In genomic region chr4:2928242-2929155, GRCh38 we compare ENCODE assay signal across 9 cellular contexts. TPM values are rescaled to one million over a fixed set of nuclear protein-coding genes. Genes with fewer than 3 reads are reported as not detected.
DNase-seq lines count a peak whose midpoint lies in the region; ATAC-seq, FAIRE-seq and TF ChIP-seq lines count a peak whose summit lies in the region.
"Had no signal": no experiment of that assay in that cellular context is flagged by ENCODE, and none has a peak within 500 bp of the region (broad histone marks: within the 10 kb centered on the region; RNA-seq: fewer than 3 reads in every experiment).

No MANE protein-coding gene starts in this region.

- TF ChIP-seq CTCF in kidney (IDR thresholded peaks at IDR 0.05; ENCODE audit: borderline replicate concordance, extremely low read depth, insufficient read depth): no peak

- H3K27ac Mint-ChIP-seq in T-helper 17 cell: peak overlapping the region; percentile 54
- peak overlapping the region; percentile 22 for H3K27ac Mint-ChIP-seq in stimulated activated memory B cell treated with anti-CD40 and anti-IgM and Interleukin-4, amounts not matched to agents 10 μg/mL and 1 μg/mL and 100 μg/mL, for 72 hours

- peaks cover 17 to 54% of the 10 kb centered on the region in 2 donors for H3K36me3 ChIP-seq in kidney (ENCODE audit: control insufficient read depth in 1 of 2, insufficient read depth in 2 of 2, low read length in 2 of 2)

- H3K9ac ChIP-seq in kidney (ENCODE audit: low read length in 2 of 2): no peak overlapping the region

- DNase-seq in activated CD8-positive, alpha-beta memory T cell treated with anti-CD3 and anti-CD28 coated beads for 24 hours: peak; percentile 49
- DNase-seq in activated CD8-positive, alpha-beta memory T cell treated with anti-CD3 and anti-CD28 coated beads, Interleukin-2, amount 50 U/mL, for 4 hours: no peak
- DNase-seq in T-helper 17 cell: no peak
- peak; percentile 57 for DNase-seq in kidney
- DNase-seq in HCEC 1CT: no peak
- DNase-seq in NCI-H748 treated with DMSO at 0.1 percent for 48 hours (lab: John Stamatoyannopoulos, UW): no peak
- DNase-seq in stimulated activated naive CD4-positive, alpha-beta T cell (lab: John Stamatoyannopoulos, UW): no peak
- DNase-seq: Right ventricle myocardium superior had no signal

- no peaks in the 10 kb centered on the region for H3K9me3 Mint-ChIP-seq in stimulated activated memory B cell treated with anti-CD40 and anti-IgM and Interleukin-4, amounts not matched to agents 10 μg/mL and 1 μg/mL and 100 μg/mL, for 72 hours

- H3K4me1 Mint-ChIP-seq in T-helper 17 cell: peaks cover 17% of the 10 kb centered on the region
- H3K4me1 Mint-ChIP-seq in stimulated activated memory B cell treated with anti-CD40 and anti-IgM and Interleukin-4, amounts not matched to agents 10 μg/mL and 1 μg/mL and 100 μg/mL, for 72 hours: peaks cover 45% of the 10 kb centered on the region

- FAIRE-seq in kidney (lab: Jason Lieb, UNC): no peak

- no peak overlapping the region for H3K27ac ChIP-seq in kidney (ENCODE audit: low read depth in 2 of 2, low read length in 2 of 2)

- intact Hi-C loops in kidney (cut with DNase I): loop anchor here (10.0 kb wide), 1 partner anchor 164 kb away; no protein-coding TSS in a partner anchor

- H3K4me3 ChIP-seq in kidney (ENCODE audit: low read length in 2 of 2): no peak overlapping the region

- H3K9me3 ChIP-seq in T-helper 17 cell (ENCODE audit: control insufficient read depth, low read length, poor library complexity, severe bottlenecking) (no peaks in the 10 kb centered on the region), kidney (ENCODE audit: control insufficient read depth in 1 of 2, low read length in 2 of 2) (no peaks in the 10 kb centered on the region)

- peaks cover 8 to 22% of the 10 kb centered on the region in 2 donors for H3K4me1 ChIP-seq in kidney (ENCODE audit: control insufficient read depth in 1 of 2, insufficient read depth in 1 of 2, low read depth in 1 of 2, low read length in 2 of 2)

- peaks cover 2% of the 10 kb centered on the region for H3K36me3 Mint-ChIP-seq in T-helper 17 cell (ENCODE audit: low read depth)
- H3K36me3 Mint-ChIP-seq in stimulated activated memory B cell treated with anti-CD40 and anti-IgM and Interleukin-4, amounts not matched to agents 10 μg/mL and 1 μg/mL and 100 μg/mL, for 72 hours: peaks cover 71% of the 10 kb centered on the region

- H3K27me3 Mint-ChIP-seq in T-helper 17 cell: no peaks in the 10 kb centered on the region
- no peaks in the 10 kb centered on the region for H3K27me3 Mint-ChIP-seq in stimulated activated memory B cell treated with anti-CD40 and anti-IgM and Interleukin-4, amounts not matched to agents 10 μg/mL and 1 μg/mL and 100 μg/mL, for 72 hours

- ATAC-seq in T-helper 17 cell: no peak
- no peak for ATAC-seq in stimulated activated memory B cell treated with anti-CD40 and anti-IgM and Interleukin-4, amounts not matched to agents 10 μg/mL and 1 μg/mL and 100 μg/mL, for 72 hours

- H3K4me3 Mint-ChIP-seq in T-helper 17 cell: no peak overlapping the region
- no peak overlapping the region for H3K4me3 Mint-ChIP-seq in stimulated activated memory B cell treated with anti-CD40 and anti-IgM and Interleukin-4, amounts not matched to agents 10 μg/mL and 1 μg/mL and 100 μg/mL, for 72 hours

RNA-seq across cellular contexts. Expression of gene NOP14, which starts 34.7 kb away (rescaled TPM):
- total RNA-seq in T-helper 17 cell: 10 to 100 TPM; 32.8 to 34.0 TPM
- total RNA-seq in kidney: 22.0 TPM
- polyA plus RNA-seq in kidney (ENCODE audit: insufficient read depth, low read depth, low replicate concordance): 15.1 TPM

RNA-seq across cellular contexts. Expression of gene GRK4, which starts 34.9 kb away (rescaled TPM):
- 1 to 10 TPM; 1.7 to 3.6 TPM for total RNA-seq in T-helper 17 cell
- total RNA-seq in kidney: 4.3 TPM
- polyA plus RNA-seq in kidney (ENCODE audit: insufficient read depth, low read depth, low replicate concordance): 4.3 TPM

Comparison
In these comparisons a context has a peak if more than half of its experiments do, and no peak if none do; other contexts are left out.
1. DNase-seq: peak in activated CD8-positive, alpha-beta memory T cell treated with anti-CD3 and anti-CD28 coated beads for 24 hours (single experiment) and kidney (single experiment); none in activated CD8-positive, alpha-beta memory T cell treated with anti-CD3 and anti-CD28 coated beads, Interleukin-2, amount 50 U/mL, for 4 hours (single experiment), T-helper 17 cell (0 of 3), HCEC 1CT (single experiment), NCI-H748 treated with DMSO at 0.1 percent for 48 hours (single experiment) and stimulated activated naive CD4-positive, alpha-beta T cell (0 of 6).